Comparison of ENCODE assay signal across 2 cellular contexts in the genomic region with DNA sequence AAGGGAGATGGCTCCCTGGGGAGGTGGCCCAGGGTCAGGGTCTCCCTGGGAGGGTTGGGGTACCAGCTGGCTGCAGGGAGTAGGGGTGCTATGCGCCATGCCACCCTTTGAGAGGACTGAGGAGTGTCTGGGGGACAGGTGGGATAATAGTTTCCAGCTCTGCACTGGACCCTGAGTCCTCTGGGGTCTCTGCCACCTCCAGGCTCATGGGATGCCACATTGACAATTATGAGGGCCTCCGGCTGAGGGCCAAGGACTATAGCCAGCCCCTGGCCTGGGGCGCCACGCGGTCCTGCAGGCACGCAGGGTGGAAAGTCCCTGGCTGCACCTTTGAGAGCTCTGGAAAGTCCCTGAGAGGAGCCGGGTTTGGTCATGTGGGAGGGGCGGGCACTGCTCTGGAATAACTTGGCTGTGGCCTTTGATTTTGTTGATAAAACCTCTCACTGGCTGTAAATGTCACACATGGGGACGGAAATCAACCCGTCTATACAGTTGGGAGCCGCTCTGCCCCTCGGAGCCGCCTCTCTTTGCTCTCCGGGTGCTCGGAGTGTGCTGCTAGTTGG.
TF ChIP-seq lines count a peak whose summit lies in the region.

No MANE protein-coding gene starts in this region.

TF ChIP-seq in HCT116, 20 proteins besides CTCF, POLR2A, EP300 and RAD21:
- TF ChIP-seq ELF1 (IDR thresholded peaks at IDR 0.05; ENCODE audit: borderline replicate concordance, low read depth) (no peak), CBX3 (IDR thresholded peaks at IDR 0.05; ENCODE audit: low read depth) (no peak), SIN3A (IDR thresholded peaks at IDR 0.05; ENCODE audit: low read depth) (no peak), JUND (IDR thresholded peaks at IDR 0.05) (no peak), POLR2AphosphoS5 (IDR thresholded peaks at IDR 0.05; ENCODE audit: low read depth, low read length) (no peak), SP1 (IDR thresholded peaks at IDR 0.05; ENCODE audit: low read depth) (no peak), EZH2phosphoT487 (IDR thresholded peaks at IDR 0.05; ENCODE audit: borderline replicate concordance) (no peak), FOSL1 (IDR thresholded peaks at IDR 0.05; ENCODE audit: low read depth) (no peak), TCF7L2 (IDR thresholded peaks at IDR 0.05; ENCODE audit: borderline replicate concordance, extremely low read depth, insufficient read depth, insufficient read length) (no peak), YY1 (IDR thresholded peaks at IDR 0.05; ENCODE audit: extremely low read depth, insufficient replicate concordance, low read depth, low read length) (no peak), ZFX (IDR thresholded peaks at IDR 0.05) (no peak)
- TF ChIP-seq, protein P1, sequence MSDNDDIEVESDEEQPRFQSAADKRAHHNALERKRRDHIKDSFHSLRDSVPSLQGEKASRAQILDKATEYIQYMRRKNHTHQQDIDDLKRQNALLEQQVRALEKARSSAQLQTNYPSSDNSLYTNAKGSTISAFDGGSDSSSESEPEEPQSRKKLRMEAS (IDR thresholded peaks at IDR 0.05), result no peak

TF ChIP-seq in HepG2, 621 proteins besides CTCF, POLR2A, EP300 and RAD21:
- TF ChIP-seq AGO2 (optimal IDR thresholded peaks at IDR 0.05; ENCODE audit: low read depth, low read length) (peak; percentile 48), RELA (CRISPR knock-in tag; IDR thresholded peaks at IDR 0.05) (peak; percentile 95; the same call in 1 of the 2 replicates)
- TF ChIP-seq, protein P2, sequence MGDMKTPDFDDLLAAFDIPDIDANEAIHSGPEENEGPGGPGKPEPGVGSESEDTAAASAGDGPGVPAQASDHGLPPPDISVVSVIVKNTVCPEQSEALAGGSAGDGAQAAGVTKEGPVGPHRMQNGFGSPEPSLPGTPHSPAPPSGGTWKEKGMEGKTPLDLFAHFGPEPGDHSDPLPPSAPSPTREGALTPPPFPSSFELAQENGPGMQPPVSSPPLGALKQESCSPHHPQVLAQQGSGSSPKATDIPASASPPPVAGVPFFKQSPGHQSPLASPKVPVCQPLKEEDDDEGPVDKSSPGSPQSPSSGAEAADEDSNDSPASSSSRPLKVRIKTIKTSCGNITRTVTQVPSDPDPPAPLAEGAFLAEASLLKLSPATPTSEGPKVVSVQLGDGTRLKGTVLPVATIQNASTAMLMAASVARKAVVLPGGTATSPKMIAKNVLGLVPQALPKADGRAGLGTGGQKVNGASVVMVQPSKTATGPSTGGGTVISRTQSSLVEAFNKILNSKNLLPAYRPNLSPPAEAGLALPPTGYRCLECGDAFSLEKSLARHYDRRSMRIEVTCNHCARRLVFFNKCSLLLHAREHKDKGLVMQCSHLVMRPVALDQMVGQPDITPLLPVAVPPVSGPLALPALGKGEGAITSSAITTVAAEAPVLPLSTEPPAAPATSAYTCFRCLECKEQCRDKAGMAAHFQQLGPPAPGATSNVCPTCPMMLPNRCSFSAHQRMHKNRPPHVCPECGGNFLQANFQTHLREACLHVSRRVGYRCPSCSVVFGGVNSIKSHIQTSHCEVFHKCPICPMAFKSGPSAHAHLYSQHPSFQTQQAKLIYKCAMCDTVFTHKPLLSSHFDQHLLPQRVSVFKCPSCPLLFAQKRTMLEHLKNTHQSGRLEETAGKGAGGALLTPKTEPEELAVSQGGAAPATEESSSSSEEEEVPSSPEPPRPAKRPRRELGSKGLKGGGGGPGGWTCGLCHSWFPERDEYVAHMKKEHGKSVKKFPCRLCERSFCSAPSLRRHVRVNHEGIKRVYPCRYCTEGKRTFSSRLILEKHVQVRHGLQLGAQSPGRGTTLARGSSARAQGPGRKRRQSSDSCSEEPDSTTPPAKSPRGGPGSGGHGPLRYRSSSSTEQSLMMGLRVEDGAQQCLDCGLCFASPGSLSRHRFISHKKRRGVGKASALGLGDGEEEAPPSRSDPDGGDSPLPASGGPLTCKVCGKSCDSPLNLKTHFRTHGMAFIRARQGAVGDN (CRISPR knock-in tag; IDR thresholded peaks at IDR 0.05), result peak; percentile 47
- TF ChIP-seq, protein P3, sequence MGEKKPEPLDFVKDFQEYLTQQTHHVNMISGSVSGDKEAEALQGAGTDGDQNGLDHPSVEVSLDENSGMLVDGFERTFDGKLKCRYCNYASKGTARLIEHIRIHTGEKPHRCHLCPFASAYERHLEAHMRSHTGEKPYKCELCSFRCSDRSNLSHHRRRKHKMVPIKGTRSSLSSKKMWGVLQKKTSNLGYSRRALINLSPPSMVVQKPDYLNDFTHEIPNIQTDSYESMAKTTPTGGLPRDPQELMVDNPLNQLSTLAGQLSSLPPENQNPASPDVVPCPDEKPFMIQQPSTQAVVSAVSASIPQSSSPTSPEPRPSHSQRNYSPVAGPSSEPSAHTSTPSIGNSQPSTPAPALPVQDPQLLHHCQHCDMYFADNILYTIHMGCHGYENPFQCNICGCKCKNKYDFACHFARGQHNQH (CRISPR knock-in tag; IDR thresholded peaks at IDR 0.05), result no peak
- TF ChIP-seq, protein P4, sequence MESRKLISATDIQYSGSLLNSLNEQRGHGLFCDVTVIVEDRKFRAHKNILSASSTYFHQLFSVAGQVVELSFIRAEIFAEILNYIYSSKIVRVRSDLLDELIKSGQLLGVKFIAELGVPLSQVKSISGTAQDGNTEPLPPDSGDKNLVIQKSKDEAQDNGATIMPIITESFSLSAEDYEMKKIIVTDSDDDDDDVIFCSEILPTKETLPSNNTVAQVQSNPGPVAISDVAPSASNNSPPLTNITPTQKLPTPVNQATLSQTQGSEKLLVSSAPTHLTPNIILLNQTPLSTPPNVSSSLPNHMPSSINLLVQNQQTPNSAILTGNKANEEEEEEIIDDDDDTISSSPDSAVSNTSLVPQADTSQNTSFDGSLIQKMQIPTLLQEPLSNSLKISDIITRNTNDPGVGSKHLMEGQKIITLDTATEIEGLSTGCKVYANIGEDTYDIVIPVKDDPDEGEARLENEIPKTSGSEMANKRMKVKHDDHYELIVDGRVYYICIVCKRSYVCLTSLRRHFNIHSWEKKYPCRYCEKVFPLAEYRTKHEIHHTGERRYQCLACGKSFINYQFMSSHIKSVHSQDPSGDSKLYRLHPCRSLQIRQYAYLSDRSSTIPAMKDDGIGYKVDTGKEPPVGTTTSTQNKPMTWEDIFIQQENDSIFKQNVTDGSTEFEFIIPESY (CRISPR knock-in tag; IDR thresholded peaks at IDR 0.05), result peak; percentile 86; the same call in 1 of the 2 replicates
